Comparison of ENCODE assay signal across 1 cellular context in genomic region chr3:43770426-43771103, GRCh38.
TF ChIP-seq lines count a peak whose summit lies in the region.

No MANE protein-coding gene starts in this region.

TF ChIP-seq in H1, 55 proteins besides CTCF, POLR2A, EP300 and RAD21 (continued from another document):
- no peak for TF ChIP-seq CHD7 (IDR thresholded peaks at IDR 0.05; ENCODE audit: insufficient replicate concordance, low read length)
- no peak for TF ChIP-seq GTF2F1 (IDR thresholded peaks at IDR 0.05; ENCODE audit: borderline replicate concordance, low read depth, low read length)
- no peak for TF ChIP-seq TEAD4 (IDR thresholded peaks at IDR 0.05; ENCODE audit: low read depth, low read length)
- TF ChIP-seq FOSL1 (IDR thresholded peaks at IDR 0.05; ENCODE audit: insufficient read depth, low read depth, low read length), result no peak
